12 cellular contexts compared by ENCODE assay signal in the genomic region with DNA sequence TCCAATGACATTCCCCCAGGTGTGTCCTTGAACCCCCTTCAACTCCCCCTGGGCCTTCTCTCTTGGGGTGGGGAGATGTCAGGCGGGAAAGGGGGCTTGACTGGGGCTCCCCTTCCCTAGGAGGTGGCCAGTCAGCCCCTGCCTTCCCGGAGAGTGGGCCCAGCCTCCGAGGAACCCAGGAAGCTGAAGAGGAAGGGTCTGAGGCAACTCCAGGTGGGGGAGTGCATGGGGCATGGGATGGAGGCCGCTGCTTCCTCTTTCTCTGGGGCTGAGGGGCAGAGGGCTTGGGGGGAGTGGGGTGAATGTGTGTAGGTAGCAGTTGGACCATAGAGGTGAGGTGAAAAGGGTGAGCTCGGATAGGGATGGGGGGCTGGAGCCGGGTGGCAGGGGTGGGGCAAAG. TPM values are rescaled to one million over a fixed set of nuclear protein-coding genes. Genes with fewer than 3 reads are reported as not detected.
DNase-seq lines count a peak whose midpoint lies in the region; ATAC-seq and TF ChIP-seq lines count a peak whose summit lies in the region.
"Had no signal": no experiment of that assay in that cellular context is flagged by ENCODE, and none has a peak within 500 bp of the region (broad histone marks: within the 10 kb centered on the region; RNA-seq: fewer than 3 reads in every experiment).

No MANE protein-coding gene starts in this region.

- peaks cover 75% of the 10 kb centered on the region for H3K36me3 Mint-ChIP-seq in Calu3 (ENCODE audit: insufficient read depth, unreplicated experiment)

- intact Hi-C loops in Calu3 (cut with micrococcal nuclease; ENCODE audit: unreplicated experiment) = loop anchor here (2.0 kb wide), 1 partner anchor 13 kb away; no protein-coding TSS in a partner anchor
- intact Hi-C loops in esophagus muscularis mucosa (cut with DNase I) = no loop called here
- intact Hi-C loops in spleen (cut with DNase I; ENCODE audit: low total_unique reads) = no loop called here

- H3K27ac ChIP-seq in HL-60 (replicated peaks) (0 out of 2 replicates have a peak overlapping the region, but pooled peaks have one; percentile 27), esophagus muscularis mucosa (replicated peaks in 1 of 4) (peak overlapping the region; percentile 98 to 99 (median 98)), spleen (peak overlapping the region in 3 of 8 donors; percentile 98 to 99 (median 99))

- 70% methylated on average over 5 of the region's 6 CpGs for WGBS in esophagus muscularis mucosa
- 57 to 76% (median 72%) methylated on average over 6 of the region's 6 CpGs for WGBS in spleen, 5 donors

- no peak for ATAC-seq in HG03457 (IDR thresholded peaks at IDR 0.05; ENCODE audit: unreplicated experiment)
- ATAC-seq: activated CD4-positive, alpha-beta T cell treated with anti-CD3 and anti-CD28 coated beads for 36 hours had no signal

- DNase-seq in Calu3 (no peak), HL-60 (ENCODE audit: low read depth in 1 of 2, low spot score in 1 of 2) (peak in 1 of 2 experiments; percentile 54), esophagus muscularis mucosa (ENCODE audit: extremely low spot score) (no peak), spleen (peak; percentile 80), GM10248 (ENCODE audit: extremely low spot score) (no peak), NCI-H1417 (lab: John Stamatoyannopoulos, UW) (no peak)
- DNase-seq: activated CD4-positive, alpha-beta T cell treated with anti-CD3 and anti-CD28 coated beads for 36 hours; activated gamma-delta T cell treated with Interleukin-2 at 50 U/mL for 16 hours; MG63; stimulated activated CD4-positive, alpha-beta T cell treated with anti-CD3 and anti-CD28 coated beads, Interleukin-4, amount 100 ng/mL, for 24 hours; SW 1271 had no signal

- peak overlapping the region; percentile 95 for H3K27ac Mint-ChIP-seq in Calu3 (ENCODE audit: unreplicated experiment)

- H3K9me3 ChIP-seq in esophagus muscularis mucosa (no peaks in the 10 kb centered on the region), spleen (no peaks in the 10 kb centered on the region)
- H3K9me3 ChIP-seq: MG63 had no signal

- no peak for TF ChIP-seq EP300 in esophagus muscularis mucosa (IDR thresholded peaks at IDR 0.05)

- CTCF ChIA-PET in Calu3 (lab: Charles Lee) = interaction anchor here (0.5 to 0.7 kb wide), 2 partner anchors 31 to 289 kb away, joined by 3 to 4 read pairs; no protein-coding TSS in a partner anchor
- CTCF ChIA-PET in GM10248 (lab: Yijun Ruan, JAX) = interaction anchor here (1.1 to 1.4 kb wide), 4 partner anchors 13 to 330 kb away, joined by 3 to 5 read pairs (median 4); a partner anchor contains a TSS

- H3K4me3 Mint-ChIP-seq in Calu3 (ENCODE audit: low read depth, unreplicated experiment) = peak overlapping the region; percentile 94

- H3K9me3 Mint-ChIP-seq in Calu3 (ENCODE audit: low read depth, unreplicated experiment) = no peaks in the 10 kb centered on the region

- H3K36me3 ChIP-seq in esophagus muscularis mucosa (peaks cover 27 to 52% (median 50%) of the 10 kb centered on the region in 4 donors), spleen (peaks cover 0 to 53% (median 36%) of the 10 kb centered on the region in 6 donors)

- POLR2A ChIA-PET in GM10248 (lab: Yijun Ruan, JAX) = interaction anchor here (1.2 kb wide), 2 partner anchors 11 to 15 kb away, joined by 3 to 5 read pairs; no protein-coding TSS in a partner anchor

- H3K4me1 Mint-ChIP-seq in Calu3 (ENCODE audit: low read depth, unreplicated experiment) = peaks cover 11% of the 10 kb centered on the region

- H3K4me1 ChIP-seq in esophagus muscularis mucosa = peaks cover 26 to 42% (median 37%) of the 10 kb centered on the region in 4 donors
- peaks cover 8 to 66% (median 37%) of the 10 kb centered on the region in 6 donors for H3K4me1 ChIP-seq in spleen

- TF ChIP-seq POLR2A in esophagus muscularis mucosa (IDR thresholded peaks at IDR 0.05; ENCODE audit: low read depth) (no peak), spleen (IDR thresholded peaks at IDR 0.05) (no peak)

- TF ChIP-seq CTCF in Calu3 (IDR thresholded peaks at IDR 0.05; ENCODE audit: unreplicated experiment) (no peak), HL-60 (IDR thresholded peaks at IDR 0.05; ENCODE audit: insufficient read depth, low read length) (no peak), esophagus muscularis mucosa (IDR thresholded peaks at IDR 0.05) (no peak), spleen (IDR thresholded peaks at IDR 0.05 in 8 of 11, conservative IDR thresholded peaks at IDR 0.05 in 3 of 11) (no peak), GM10248 (IDR thresholded peaks at IDR 0.05; ENCODE audit: control extremely low read depth, extremely low read depth, low read depth, missing control alignments) (no peak)

- no TSS peak for BruUV-seq in Calu3 (replicated peaks; lab: Mats Ljungman, UMichigan)

- no peaks in the 10 kb centered on the region for H3K27me3 Mint-ChIP-seq in Calu3 (ENCODE audit: unreplicated experiment)
- H3K27me3 Mint-ChIP-seq: activated CD4-positive, alpha-beta T cell treated with anti-CD3 and anti-CD28 coated beads for 36 hours had no signal

- H3K27me3 ChIP-seq in HL-60 (ENCODE audit: insufficient read depth, poor library complexity, severe bottlenecking) = no peaks in the 10 kb centered on the region
- no peaks in the 10 kb centered on the region for H3K27me3 ChIP-seq in esophagus muscularis mucosa
- no peaks in the 10 kb centered on the region for H3K27me3 ChIP-seq in spleen (replicated peaks in 1 of 7)
- H3K27me3 ChIP-seq: MG63 had no signal

- H3K4me3 ChIP-seq in HL-60 (replicated peaks; ENCODE audit: insufficient read depth, low read length) = no peak overlapping the region
- no peak overlapping the region for H3K4me3 ChIP-seq in esophagus muscularis mucosa
- no peak overlapping the region for H3K4me3 ChIP-seq in spleen
- H3K4me3 ChIP-seq: MG63 had no signal

RNA-seq across cellular contexts. Expression of a gene that starts 2.7 kb away (rescaled TPM):
- 12.9 and 13.9 TPM in 2 replicates for total RNA-seq in Calu3 (2022)
- 10 to 100 TPM; 12.5 to 17.4 (median 16.9) TPM for total RNA-seq in esophagus muscularis mucosa
- 10 to 100 TPM in 4 of 7 donors, 1 to 10 TPM in 3; 3.9 to 19.8 (median 13.8) TPM for total RNA-seq in spleen
- polyA plus RNA-seq in spleen = 10 to 100 TPM in 2 of 3 donors, 1 to 10 TPM in 1; 8.1 to 12.9 (median 11.3) TPM

RNA-seq across cellular contexts. Expression of a gene that starts 15.6 kb away (rescaled TPM):
- total RNA-seq in Calu3 (2022) = 38.2 and 39.1 TPM in 2 replicates
- total RNA-seq in esophagus muscularis mucosa = 10 to 100 TPM; 22.4 to 30.6 (median 25.5) TPM
- 10 to 100 TPM; 13.0 to 43.0 (median 32.6) TPM for total RNA-seq in spleen
- 10 to 100 TPM; 11.0 to 38.7 (median 15.9) TPM for polyA plus RNA-seq in spleen

RNA-seq across cellular contexts. Expression of a gene that starts 37.7 kb away (rescaled TPM):
- 6.2 and 11.9 TPM in 2 replicates for total RNA-seq in Calu3 (2022)
- 10 to 100 TPM in 1 of 4 donors, 1 to 10 TPM in 3; 5.0 to 32.6 (median 7.0) TPM for total RNA-seq in esophagus muscularis mucosa
- total RNA-seq in spleen = 100 to 1,000 TPM in 1 of 7 donors, 10 to 100 TPM in 6; 33.1 to 124 (median 64.0) TPM
- 1 to 10 TPM; 4.0 to 9.4 (median 4.6) TPM for polyA plus RNA-seq in spleen

RNA-seq across cellular contexts. Expression of a gene that starts 41.0 kb away (rescaled TPM):
- total RNA-seq in Calu3 (2022) = 8.6 and 9.8 TPM in 2 replicates
- total RNA-seq in esophagus muscularis mucosa = 10 to 100 TPM in 2 of 4 donors, 1 to 10 TPM in 2; 5.0 to 21.3 (median 11.5) TPM
- 10 to 100 TPM in 6 of 7 donors, 1 to 10 TPM in 1; 6.3 to 17.0 (median 11.3) TPM for total RNA-seq in spleen
- 10 to 100 TPM in 1 of 3 donors, 1 to 10 TPM in 2; 7.1 to 12.6 (median 9.5) TPM for polyA plus RNA-seq in spleen
